In genomic region chr2:210496512-210496911, GRCh38 we compare ENCODE assay signal across 12 cellular contexts. TPM values are rescaled to one million over a fixed set of nuclear protein-coding genes. Genes with fewer than 3 reads are reported as not detected.
DNase-seq lines count a peak whose midpoint lies in the region; ATAC-seq and TF ChIP-seq lines count a peak whose summit lies in the region.
"Had no signal": no experiment of that assay in that cellular context is flagged by ENCODE, and none has a peak within 500 bp of the region (broad histone marks: within the 10 kb centered on the region; RNA-seq: fewer than 3 reads in every experiment).

No MANE protein-coding gene starts in this region.

- no peak for DNase-seq in naive thymus-derived CD4-positive, alpha-beta T cell
- DNase-seq in neural progenitor cell (ENCODE audit: low spot score): no peak
- DNase-seq in progenitor cell of endocrine pancreas (ENCODE audit: low spot score, unreplicated experiment): no peak
- DNase-seq in DMS153 (lab: John Stamatoyannopoulos, UW): no peak
- DNase-seq: activated CD8-positive, alpha-beta memory T cell treated with anti-CD3 and anti-CD28 coated beads, Interleukin-2, amount 50 U/mL, for 4 hours; mesenchymal stem cell; NCI-H748 treated with DMSO at 0.1 percent for 48 hours; T-helper 17 cell had no signal

- H3K4me3 Mint-ChIP-seq in naive thymus-derived CD4-positive, alpha-beta T cell: no peak overlapping the region
- H3K4me3 Mint-ChIP-seq in neural progenitor cell: no peak overlapping the region
- no peak overlapping the region for H3K4me3 Mint-ChIP-seq in progenitor cell of endocrine pancreas (ENCODE audit: low read depth)
- H3K4me3 Mint-ChIP-seq: T-helper 17 cell had no signal

- H3K4me2 ChIP-seq in neural progenitor cell: no peak overlapping the region

- H3K36me3 ChIP-seq in naive thymus-derived CD4-positive, alpha-beta T cell (ENCODE audit: control insufficient read depth in 2 of 3, insufficient read depth in 3 of 3, low read length in 3 of 3): no peaks in the 10 kb centered on the region
- H3K36me3 ChIP-seq in neural progenitor cell: no peaks in the 10 kb centered on the region

- no peaks in the 10 kb centered on the region for H3K79me2 ChIP-seq in neural progenitor cell (ENCODE audit: low read depth)

- peaks cover 0 to 14% (median 9%) of the 10 kb centered on the region in 5 donors for H3K36me3 Mint-ChIP-seq in naive thymus-derived CD4-positive, alpha-beta T cell
- H3K36me3 Mint-ChIP-seq in neural progenitor cell (peaks cover 10% of the 10 kb centered on the region), progenitor cell of endocrine pancreas (ENCODE audit: insufficient read depth) (peaks cover 3% of the 10 kb centered on the region)

- peak overlapping the region in 1 of 9 donors; percentile 16 for H3K27ac Mint-ChIP-seq in naive thymus-derived CD4-positive, alpha-beta T cell
- H3K27ac Mint-ChIP-seq in neural progenitor cell: no peak overlapping the region
- H3K27ac Mint-ChIP-seq in progenitor cell of endocrine pancreas: no peak overlapping the region
- H3K27ac Mint-ChIP-seq: T-helper 17 cell had no signal

- TF ChIP-seq CTCF in neural progenitor cell (IDR thresholded peaks at IDR 0.05): no peak
- TF ChIP-seq CTCF in progenitor cell of endocrine pancreas (IDR thresholded peaks at IDR 0.05; ENCODE audit: unreplicated experiment): no peak

- no peak overlapping the region for H2AFZ ChIP-seq in neural progenitor cell (replicated peaks)

- no peaks in the 10 kb centered on the region for H3K27me3 ChIP-seq in naive thymus-derived CD4-positive, alpha-beta T cell (ENCODE audit: control insufficient read depth in 2 of 2, insufficient read depth in 2 of 2, low read length in 2 of 2)
- no peaks in the 10 kb centered on the region for H3K27me3 ChIP-seq in neural progenitor cell

- POLR2A ChIA-PET in naive thymus-derived CD4-positive, alpha-beta T cell (lab: Charles Lee): no interaction called here

- H3K27ac ChIP-seq in naive thymus-derived CD4-positive, alpha-beta T cell (ENCODE audit: low read depth, low read length): no peak overlapping the region
- H3K27ac ChIP-seq in neural progenitor cell: no peak overlapping the region
- H3K27ac ChIP-seq: HL-60 had no signal

- no peaks in the 10 kb centered on the region for H4K20me1 ChIP-seq in neural progenitor cell (ENCODE audit: low read depth)

- peaks cover 2 to 10% (median 8%) of the 10 kb centered on the region in 7 donors for H3K4me1 Mint-ChIP-seq in naive thymus-derived CD4-positive, alpha-beta T cell
- H3K4me1 Mint-ChIP-seq in neural progenitor cell (no peaks in the 10 kb centered on the region), progenitor cell of endocrine pancreas (ENCODE audit: low read depth) (no peaks in the 10 kb centered on the region)

- CTCF ChIA-PET in naive thymus-derived CD4-positive, alpha-beta T cell (lab: Charles Lee): no interaction called here

- no peaks in the 10 kb centered on the region for H3K9me3 ChIP-seq in naive thymus-derived CD4-positive, alpha-beta T cell (ENCODE audit: control insufficient read depth in 2 of 3, low read length in 3 of 3)
- H3K9me3 ChIP-seq in neural progenitor cell (ENCODE audit: low read depth): no peaks in the 10 kb centered on the region

- H3K9ac ChIP-seq in neural progenitor cell: no peak overlapping the region

- intact Hi-C loops in naive thymus-derived CD4-positive, alpha-beta T cell (cut with micrococcal nuclease): no loop called here

- peaks cover 0 to 21% (median 7%) of the 10 kb centered on the region in 11 donors for H3K9me3 Mint-ChIP-seq in naive thymus-derived CD4-positive, alpha-beta T cell
- H3K9me3 Mint-ChIP-seq in neural progenitor cell (peaks cover 18% of the 10 kb centered on the region), progenitor cell of endocrine pancreas (ENCODE audit: low read depth) (peaks cover 12% of the 10 kb centered on the region)

- no peaks in the 10 kb centered on the region for H3K4me1 ChIP-seq in naive thymus-derived CD4-positive, alpha-beta T cell (ENCODE audit: control insufficient read depth in 2 of 2, insufficient read depth in 2 of 2, low read length in 2 of 2)
- no peaks in the 10 kb centered on the region for H3K4me1 ChIP-seq in neural progenitor cell

- peaks cover 2 to 21% (median 15%) of the 10 kb centered on the region in 5 donors for H3K27me3 Mint-ChIP-seq in naive thymus-derived CD4-positive, alpha-beta T cell
- H3K27me3 Mint-ChIP-seq in neural progenitor cell (ENCODE audit: insufficient read depth, low read depth) (peaks cover 7% of the 10 kb centered on the region), progenitor cell of endocrine pancreas (no peaks in the 10 kb centered on the region)

- H3F3A ChIP-seq in neural progenitor cell (ENCODE audit: low read depth): no peaks in the 10 kb centered on the region

- H3K4me3 ChIP-seq in naive thymus-derived CD4-positive, alpha-beta T cell (ENCODE audit: low read length): no peak overlapping the region
- no peak overlapping the region for H3K4me3 ChIP-seq in neural progenitor cell

- ATAC-seq in GM19324 (IDR thresholded peaks at IDR 0.05; ENCODE audit: low FRiP score, unreplicated experiment) (peak; percentile 60), HG02678 (IDR thresholded peaks at IDR 0.05; ENCODE audit: unreplicated experiment) (peak; percentile 70), HG03469 (IDR thresholded peaks at IDR 0.05; ENCODE audit: unreplicated experiment) (peak; percentile 88)
- ATAC-seq in naive thymus-derived CD4-positive, alpha-beta T cell: peak; percentile 41
- ATAC-seq: T-helper 17 cell had no signal

RNA-seq across cellular contexts. Expression of gene LANCL1, which starts 20.0 kb away (rescaled TPM):
- 10 to 100 TPM; 18.2 to 37.3 (median 31.5) TPM for total RNA-seq in naive thymus-derived CD4-positive, alpha-beta T cell
- polyA plus RNA-seq in naive thymus-derived CD4-positive, alpha-beta T cell: 10 to 100 TPM; 20.5 to 25.4 TPM
- total RNA-seq in neural progenitor cell (ENCODE audit: low replicate concordance): 95.5 and 122 TPM in 2 replicates
- 54.0 and 58.1 TPM in 2 replicates for total RNA-seq in progenitor cell of endocrine pancreas

RNA-seq across cellular contexts. Expression of gene CPS1, which starts 59.9 kb away (rescaled TPM):
- 1 to 10 TPM in 1 of 5 experiments, under 1 TPM in 2, not detected in 2; 0.29 to 1.2 (median 0.85) TPM for total RNA-seq in naive thymus-derived CD4-positive, alpha-beta T cell
- polyA plus RNA-seq in naive thymus-derived CD4-positive, alpha-beta T cell: under 1 TPM in 1 of 2 donors, not detected in 1; 0.60 TPM
- total RNA-seq in neural progenitor cell (ENCODE audit: low replicate concordance) (73.2 and 86.8 TPM in 2 replicates), progenitor cell of endocrine pancreas (3.3 and 4.9 TPM in 2 replicates)

Comparison
In these comparisons a context has a peak if more than half of its experiments do, and no peak if none do; other contexts are left out.
1. RNA of gene CPS1, which starts 59.9 kb away (total RNA-seq): 73.2 to 86.8 TPM in neural progenitor cell; 3.3 to 4.9 TPM in progenitor cell of endocrine pancreas and 0.29 to 1.2 TPM in naive thymus-derived CD4-positive, alpha-beta T cell; every median in the first group is over 10 times any median in the second.
2. Peak in every context shown above with its lines, with median percentiles within 50 percentile points of each other: ATAC-seq.